1 cellular context compared by ENCODE assay signal in genomic region chr11:61361686-61362541, GRCh38.
TF ChIP-seq lines count a peak whose summit lies in the region.

Gene CYB561A3, minus strand, starts transcription at chr11:61361882. Its CDS starts 5,169 bp downstream, at chr11:61356713.
Gene TMEM138, plus strand, starts transcription at chr11:61362374. Its CDS starts 2,017 bp downstream, at chr11:61364391.

TF ChIP-seq in HEK293, 187 proteins besides CTCF, POLR2A, EP300 and RAD21 (continued from another document and continues in another):
- TF ChIP-seq ZBTB10 (tag by site-specific recombination; IDR thresholded peaks at IDR 0.05) (peak; percentile 82), ZSCAN16 (tag by site-specific recombination; IDR thresholded peaks at IDR 0.05) (no peak), ZBTB20 (tag by site-specific recombination; IDR thresholded peaks at IDR 0.05) (peak; percentile 90), ZNF214 (tag by site-specific recombination; IDR thresholded peaks at IDR 0.05; ENCODE audit: borderline replicate concordance) (no peak), ZNF19 (tag by site-specific recombination; IDR thresholded peaks at IDR 0.05; ENCODE audit: low read depth) (no peak), ZNF175 (tag by site-specific recombination; IDR thresholded peaks at IDR 0.05) (no peak), TRIM28 (IDR thresholded peaks at IDR 0.05; ENCODE audit: borderline replicate concordance, low read length) (peak; percentile 94; the same call in 1 of the 2 replicates), ZNF292 (tag by site-specific recombination; IDR thresholded peaks at IDR 0.05; ENCODE audit: borderline replicate concordance, low read depth) (no peak), ZEB2 (tag by site-specific recombination; IDR thresholded peaks at IDR 0.05) (peak; percentile 86), ZNF157 (tag by site-specific recombination; IDR thresholded peaks at IDR 0.05) (no peak), ZNF202 (tag by site-specific recombination; IDR thresholded peaks at IDR 0.05; ENCODE audit: borderline replicate concordance) (no peak), GLI4 (tag by site-specific recombination; IDR thresholded peaks at IDR 0.05) (no peak), ZBTB49 (tag by site-specific recombination; IDR thresholded peaks at IDR 0.05; ENCODE audit: low read depth) (no peak), ZBTB17 (tag by site-specific recombination; IDR thresholded peaks at IDR 0.05) (peak; percentile 90), ZNF548 (tag by site-specific recombination; IDR thresholded peaks at IDR 0.05) (no peak), ZNF174 (tag by site-specific recombination; IDR thresholded peaks at IDR 0.05) (no peak), ZNF692 (tag by site-specific recombination; IDR thresholded peaks at IDR 0.05) (peak; percentile 89), ELK4 (IDR thresholded peaks at IDR 0.05; ENCODE audit: borderline replicate concordance, low read depth, low read length) (no peak; the same call in 1 of the 2 replicates), ZNF133 (tag by site-specific recombination; IDR thresholded peaks at IDR 0.05) (no peak), ZNF114 (tag by site-specific recombination; IDR thresholded peaks at IDR 0.05) (no peak), ZNF362 (tag by site-specific recombination; IDR thresholded peaks at IDR 0.05) (no peak), ZNF513 (tag by site-specific recombination; IDR thresholded peaks at IDR 0.05) (no peak), ZNF394 (tag by site-specific recombination; IDR thresholded peaks at IDR 0.05; ENCODE audit: borderline replicate concordance) (peak; percentile 79), ZNF324 (tag by site-specific recombination; IDR thresholded peaks at IDR 0.05) (0 out of 2 replicates have a peak, but pooled peaks have one; percentile 25), ZNF488 (tag by site-specific recombination; IDR thresholded peaks at IDR 0.05) (no peak), ZNF366 (tag by site-specific recombination; conservative IDR thresholded peaks at IDR 0.05) (no peak), ZNF585B (tag by site-specific recombination; IDR thresholded peaks at IDR 0.05) (no peak), ZNF785 (tag by site-specific recombination; IDR thresholded peaks at IDR 0.05) (no peak), SCRT1 (tag by site-specific recombination; IDR thresholded peaks at IDR 0.05; ENCODE audit: borderline replicate concordance) (no peak), ZNF521 (tag by site-specific recombination; IDR thresholded peaks at IDR 0.05) (no peak), ZNF830 (tag by site-specific recombination; IDR thresholded peaks at IDR 0.05; ENCODE audit: low read depth) (no peak), ZNF791 (tag by site-specific recombination; IDR thresholded peaks at IDR 0.05) (no peak), ZXDB (tag by site-specific recombination; IDR thresholded peaks at IDR 0.05) (peak; percentile 92), ZNF701 (tag by site-specific recombination; IDR thresholded peaks at IDR 0.05) (no peak), SP7 (tag by site-specific recombination; IDR thresholded peaks at IDR 0.05) (peak; percentile 83), ZNF146 (tag by site-specific recombination; IDR thresholded peaks at IDR 0.05) (no peak), ZNF654 (tag by site-specific recombination; IDR thresholded peaks at IDR 0.05; ENCODE audit: low read depth) (no peak), TSHZ1 (tag by site-specific recombination; IDR thresholded peaks at IDR 0.05; ENCODE audit: borderline replicate concordance) (no peak; the same call in 1 of the 2 replicates), PRDM6 (tag by site-specific recombination; IDR thresholded peaks at IDR 0.05) (no peak), HIC1 (tag by site-specific recombination; IDR thresholded peaks at IDR 0.05) (peak; percentile 100), ZNF747 (tag by site-specific recombination; IDR thresholded peaks at IDR 0.05) (no peak), ZNF677 (tag by site-specific recombination; IDR thresholded peaks at IDR 0.05) (no peak), ZNF23 (tag by site-specific recombination; IDR thresholded peaks at IDR 0.05; ENCODE audit: borderline replicate concordance) (no peak), ZNF302 (tag by site-specific recombination; IDR thresholded peaks at IDR 0.05; ENCODE audit: low read depth) (no peak), KLF1 (tag by site-specific recombination; IDR thresholded peaks at IDR 0.05) (no peak; the same call in 1 of the 2 replicates)
